In the genomic region with DNA sequence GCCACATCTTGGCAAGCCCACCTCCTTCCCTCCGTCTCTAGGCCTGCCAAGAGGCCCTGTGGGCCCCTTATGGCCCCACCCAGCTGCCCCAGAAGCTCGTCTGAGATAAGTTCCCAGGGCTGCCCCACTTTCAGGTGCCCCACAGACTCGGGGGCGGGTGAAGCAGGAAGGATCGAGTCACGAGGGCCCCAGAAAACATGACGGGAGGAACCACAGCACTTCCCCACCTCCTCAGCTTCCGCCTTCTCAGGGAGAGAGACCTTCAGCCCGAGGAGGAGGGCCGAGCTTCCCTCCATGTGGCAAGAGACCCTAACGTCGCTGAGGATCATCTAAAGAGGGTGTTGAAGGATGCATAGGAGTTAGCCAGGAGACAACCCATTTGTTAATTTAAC, we compare ENCODE assay signal across 10 cellular contexts. TPM values are rescaled to one million over a fixed set of nuclear protein-coding genes. Genes with fewer than 3 reads are reported as not detected.
DNase-seq lines count a peak whose midpoint lies in the region; ATAC-seq and TF ChIP-seq lines count a peak whose summit lies in the region.
"Had no signal": no experiment of that assay in that cellular context is flagged by ENCODE, and none has a peak within 500 bp of the region (broad histone marks: within the 10 kb centered on the region; RNA-seq: fewer than 3 reads in every experiment).

No MANE protein-coding gene starts in this region.

- no peak overlapping the region for H4K91ac ChIP-seq in neuronal stem cell (ENCODE audit: low read depth, low read length, poor library complexity)

- no peak overlapping the region for H4K8ac ChIP-seq in neuronal stem cell (ENCODE audit: low read depth, low read length)

- no peak overlapping the region for H3K14ac ChIP-seq in neuronal stem cell (ENCODE audit: low read length)

- H3K4me3 ChIP-seq in SU-DHL-6 (ENCODE audit: insufficient read depth, low read length, poor library complexity, severe bottlenecking) (peak overlapping the region; percentile 18), neuronal stem cell (ENCODE audit: low read length in 2 of 2) (no peak overlapping the region), vagina (no peak overlapping the region)
- H3K4me3 ChIP-seq: breast epithelium, thoracic aorta had no signal

- TF ChIP-seq CTCF in GM10248 (IDR thresholded peaks at IDR 0.05; ENCODE audit: control extremely low read depth, extremely low read depth, low read depth, missing control alignments) (no peak), SU-DHL-6 (IDR thresholded peaks at IDR 0.05; ENCODE audit: insufficient read depth, low read length, poor library complexity, severe bottlenecking) (no peak), vagina (IDR thresholded peaks at IDR 0.05) (no peak)

- no peak for TF ChIP-seq POLR2A in vagina (IDR thresholded peaks at IDR 0.05)

- H3K9me3 ChIP-seq in SU-DHL-6 (ENCODE audit: insufficient read depth, low read length) (no peaks in the 10 kb centered on the region), neuronal stem cell (replicated peaks in 1 of 2; ENCODE audit: control insufficient read depth in 2 of 2, insufficient read depth in 1 of 2, low read depth in 1 of 2, low read length in 2 of 2) (no peaks in the 10 kb centered on the region), vagina (no peaks in the 10 kb centered on the region)
- H3K9me3 ChIP-seq: breast epithelium, thoracic aorta had no signal

- no peaks in the 10 kb centered on the region for H3K9me2 ChIP-seq in SU-DHL-6 (replicated peaks; ENCODE audit: insufficient read depth, low read length)

- H2BK12ac ChIP-seq in neuronal stem cell (ENCODE audit: low read length) = no peak overlapping the region

- no peak overlapping the region for H2AK5ac ChIP-seq in neuronal stem cell (ENCODE audit: low read depth, low read length)

- H3K9ac ChIP-seq in SU-DHL-6 (ENCODE audit: low read length) = peak overlapping the region; percentile 50
- H3K9ac ChIP-seq in neuronal stem cell (ENCODE audit: low read depth, low read length, poor library complexity) = no peak overlapping the region

- no peak overlapping the region for H2BK15ac ChIP-seq in neuronal stem cell (ENCODE audit: low read length)

- H3K4ac ChIP-seq in neuronal stem cell (ENCODE audit: low read length) = no peak overlapping the region

- peaks cover 2% of the 10 kb centered on the region for H3K79me1 ChIP-seq in neuronal stem cell (ENCODE audit: low read depth, low read length)

- peaks cover 27% of the 10 kb centered on the region for H3K79me2 ChIP-seq in SU-DHL-6 (ENCODE audit: insufficient read depth, low read length)

- H2BK120ac ChIP-seq in neuronal stem cell (ENCODE audit: low read depth, low read length) = no peak overlapping the region

- H2BK5ac ChIP-seq in neuronal stem cell (ENCODE audit: low read length) = no peak overlapping the region

- H3F3A ChIP-seq in SU-DHL-6 (ENCODE audit: insufficient read depth) = peaks cover 61% of the 10 kb centered on the region

- H3K36me3 ChIP-seq in SU-DHL-6 (ENCODE audit: low read length) = no peaks in the 10 kb centered on the region
- no peaks in the 10 kb centered on the region for H3K36me3 ChIP-seq in neuronal stem cell (replicated peaks in 1 of 2; ENCODE audit: control insufficient read depth in 2 of 2, insufficient read depth in 2 of 2, low read length in 2 of 2)
- H3K36me3 ChIP-seq in vagina = no peaks in the 10 kb centered on the region
- H3K36me3 ChIP-seq: breast epithelium, thoracic aorta had no signal

- CTCF ChIA-PET in GM10248 (lab: Yijun Ruan, JAX) = interaction anchor here (0.8 to 2.7 kb wide), 9 partner anchors 15 to 85 kb away, joined by 3 to 11 read pairs (median 3); no protein-coding TSS in a partner anchor

- H3K27me3 ChIP-seq in SU-DHL-6 (ENCODE audit: low read length) = no peaks in the 10 kb centered on the region
- H3K27me3 ChIP-seq in neuronal stem cell (ENCODE audit: control insufficient read depth in 3 of 3, insufficient read depth in 3 of 3, low read depth in 1 of 3, low read length in 3 of 3) = no peaks in the 10 kb centered on the region
- no peaks in the 10 kb centered on the region for H3K27me3 ChIP-seq in vagina
- H3K27me3 ChIP-seq: breast epithelium had no signal

- H4K20me1 ChIP-seq in SU-DHL-6 (ENCODE audit: low read depth, low read length) = no peaks in the 10 kb centered on the region

- POLR2A ChIA-PET in GM10248 (lab: Yijun Ruan, JAX) = interaction anchor here (0.6 to 1.4 kb wide), 3 partner anchors 17 to 190 kb away, joined by 3 to 5 read pairs (median 3); a partner anchor contains a TSS

- H3K4me1 ChIP-seq in neuronal stem cell (ENCODE audit: control insufficient read depth in 2 of 2, insufficient read depth in 1 of 2, low read depth in 1 of 2, low read length in 2 of 2) = peaks cover 1% of the 10 kb centered on the region in 2 donors
- H3K4me1 ChIP-seq in vagina = no peaks in the 10 kb centered on the region
- H3K4me1 ChIP-seq: breast epithelium had no signal

- H3K23ac ChIP-seq in neuronal stem cell (ENCODE audit: low read depth, low read length, poor library complexity) = no peak overlapping the region

- H2AFZ ChIP-seq in SU-DHL-6 (ENCODE audit: low read depth, low read length, severe bottlenecking) (peak overlapping the region; percentile 48), neuronal stem cell (ENCODE audit: low read length) (peak overlapping the region; percentile 51)

- H3K27ac ChIP-seq in SU-DHL-6 (ENCODE audit: low read depth, low read length) (peak overlapping the region; percentile 91), neuronal stem cell (replicated peaks; ENCODE audit: low read length) (no peak overlapping the region), vagina (peak overlapping the region; percentile 53)
- H3K27ac ChIP-seq: thoracic aorta had no signal

- no peak overlapping the region for H3K18ac ChIP-seq in neuronal stem cell (ENCODE audit: low read length)

- intact Hi-C loops in vagina (cut with DNase I) = no loop called here

- ATAC-seq in HG03342 (IDR thresholded peaks at IDR 0.05; ENCODE audit: unreplicated experiment) = no peak
- ATAC-seq in GM18873 (IDR thresholded peaks at IDR 0.05; ENCODE audit: low FRiP score, unreplicated experiment) = no peak

- H3K4me2 ChIP-seq in SU-DHL-6 (ENCODE audit: low read depth, low read length, poor library complexity, severe bottlenecking) (peak overlapping the region; percentile 53), neuronal stem cell (ENCODE audit: insufficient read depth, low read length, poor library complexity, severe bottlenecking) (no peak overlapping the region)

- DNase-seq in GM10248 (ENCODE audit: extremely low spot score) (peak; percentile 67), neuronal stem cell (ENCODE audit: low spot score) (no peak), vagina (ENCODE audit: extremely low spot score in 2 of 2) (no peak), NCI-H2196 (lab: John Stamatoyannopoulos, UW; ENCODE audit: unreplicated experiment) (no peak)
- peak; percentile 81 for DNase-seq in activated naive CD4-positive, alpha-beta T cell treated with anti-CD3 and anti-CD28 coated beads, Interleukin-2, amount 50 U/mL, for 16 hours

- no CpG with 5 or more reads among the region's 12 CpGs for WGBS in neuronal stem cell (ENCODE audit: extremely low coverage in 2 of 2, insufficient read length in 2 of 2, insufficient replicate concordance in 1 of 2), 2 donors

RNA-seq across cellular contexts. Expression of a gene that starts 4.5 kb away (rescaled TPM):
- not detected for polyA plus RNA-seq in neuronal stem cell (2013, experiment 1 of 2)
- polyA plus RNA-seq in neuronal stem cell (2013, experiment 2 of 2) = not detected
- total RNA-seq in vagina = not detected

RNA-seq across cellular contexts. Expression of a gene that starts 6.4 kb away (rescaled TPM):
- polyA plus RNA-seq in neuronal stem cell (2013, experiment 1 of 2) = 3.8 TPM
- 4.1 TPM for polyA plus RNA-seq in neuronal stem cell (2013, experiment 2 of 2)
- 9.6 TPM for total RNA-seq in vagina

Comparison
In these comparisons a context has a peak if more than half of its experiments do, and no peak if none do; other contexts are left out.
1. DNase-seq: peak in GM10248 (single experiment) and activated naive CD4-positive, alpha-beta T cell treated with anti-CD3 and anti-CD28 coated beads, Interleukin-2, amount 50 U/mL, for 16 hours (single experiment); none in neuronal stem cell (single experiment), vagina (0 of 2) and NCI-H2196 (single experiment).